ENCODE assay signal across 13 cellular contexts in genomic region chr19:38707512-38708114, GRCh38. TPM values are rescaled to one million over a fixed set of nuclear protein-coding genes. Genes with fewer than 3 reads are reported as not detected.
DNase-seq lines count a peak whose midpoint lies in the region; ATAC-seq, FAIRE-seq and TF ChIP-seq lines count a peak whose summit lies in the region.
"Had no signal": no experiment of that assay in that cellular context is flagged by ENCODE, and none has a peak within 500 bp of the region (broad histone marks: within the 10 kb centered on the region; RNA-seq: fewer than 3 reads in every experiment).

No MANE protein-coding gene starts in this region.

- H3K9me3 ChIP-seq in A549 = no peaks in the 10 kb centered on the region
- no peaks in the 10 kb centered on the region for H3K9me3 ChIP-seq in SJCRH30 (replicated peaks)

- no peak for TF ChIP-seq RAD21 in A549 (conservative IDR thresholded peaks at IDR 0.05 in 1 of 2, IDR thresholded peaks at IDR 0.05 in 1 of 2)

- H3K27me3 ChIP-seq in SJCRH30 = no peaks in the 10 kb centered on the region

- no peak overlapping the region for H3K4me3 ChIP-seq in A549
- H3K4me3 ChIP-seq in SJCRH30 = no peak overlapping the region
- H3K4me3 ChIP-seq in foreskin fibroblast (ENCODE audit: low read depth in 1 of 2, low read length in 2 of 2) = no peak overlapping the region

- peaks cover 35% of the 10 kb centered on the region for H3K4me1 Mint-ChIP-seq in osteocyte (ENCODE audit: unreplicated experiment)
- H3K4me1 Mint-ChIP-seq: B cell had no signal

- H3K4me2 ChIP-seq in A549 = no peak overlapping the region

- peak overlapping the region; percentile 54 for H3K27ac Mint-ChIP-seq in osteocyte (ENCODE audit: unreplicated experiment)
- H3K27ac Mint-ChIP-seq: activated naive CD4-positive, alpha-beta T cell treated with anti-CD3 and anti-CD28 coated beads for 36 hours; B cell had no signal

- H3K27ac ChIP-seq in A549 (peak overlapping the region in 1 of 2 experiments; percentile 50; a peak in 4 of 6 replicates), SJCRH30 (peak overlapping the region; percentile 34; the same call in 1 of the 2 replicates)

- H3K4me3 Mint-ChIP-seq in osteocyte (ENCODE audit: unreplicated experiment) = no peak overlapping the region
- H3K4me3 Mint-ChIP-seq: activated naive CD4-positive, alpha-beta T cell treated with anti-CD3 and anti-CD28 coated beads for 36 hours; B cell; neural crest cell had no signal

- POLR2A ChIA-PET in A549 (lab: Yijun Ruan, JAX) = interaction anchor here (0.7 kb wide), 1 partner anchor 60 kb away, joined by 4 read pairs; the partner anchor contains the start of gene ACTN4

- H3K36me3 ChIP-seq in SJCRH30 = peaks cover 82% of the 10 kb centered on the region

- no peak for DNase-seq in A549 (ENCODE audit: low read depth in 1 of 2, low spot score in 1 of 2)
- DNase-seq in SJCRH30 = peak; percentile 72 to 79
- peak; percentile 12 to 18 for DNase-seq in foreskin fibroblast
- no peak for DNase-seq in osteocyte (ENCODE audit: extremely low spot score, unreplicated experiment)
- no peak for DNase-seq in stimulated activated naive CD8-positive, alpha-beta T cell treated with anti-CD3 and anti-CD28 coated beads, Interleukin-15, Interleukin-2, amounts not matched to agents 100 U/mL and 50 U/mL, for 24 hours
- no peak for DNase-seq in GM12892 (ENCODE audit: insufficient read length)
- DNase-seq: activated naive CD4-positive, alpha-beta T cell treated with anti-CD3 and anti-CD28 coated beads for 36 hours; NCI-H345 had no signal

- ATAC-seq in A549 (peak in 1 of 2 experiments; percentile 4; a peak in 3 of 6 replicates), GM21360 (IDR thresholded peaks at IDR 0.05; ENCODE audit: unreplicated experiment) (no peak), GM18505 (IDR thresholded peaks at IDR 0.05; ENCODE audit: unreplicated experiment) (no peak)
- no peak for ATAC-seq in stimulated activated naive CD8-positive, alpha-beta T cell treated with anti-CD3 and anti-CD28 coated beads, Interleukin-15, Interleukin-2, amounts not matched to agents 100 U/mL and 50 U/mL, for 24 hours

- TF ChIP-seq EP300 in A549 (IDR thresholded peaks at IDR 0.05) = no peak

- TF ChIP-seq CTCF in A549 (IDR thresholded peaks at IDR 0.05) = no peak
- no peak for TF ChIP-seq CTCF in foreskin fibroblast (IDR thresholded peaks at IDR 0.05; ENCODE audit: low read depth, low read length)
- no peak for TF ChIP-seq CTCF in osteocyte (IDR thresholded peaks at IDR 0.05)

- CTCF ChIA-PET in A549 (lab: Yijun Ruan, JAX) = interaction anchor here (0.7 to 38.0 kb wide), 8 partner anchors 7 to 305 kb away, joined by 3 to 764 read pairs (median 4); partner anchors contain the start of genes FAM98C, MRPS12 and SARS2

- no peaks in the 10 kb centered on the region for H3K9me3 Mint-ChIP-seq in osteocyte (ENCODE audit: unreplicated experiment)
- H3K9me3 Mint-ChIP-seq: activated naive CD4-positive, alpha-beta T cell treated with anti-CD3 and anti-CD28 coated beads for 36 hours; neural crest cell had no signal

- WGBS in A549 (ENCODE audit: missing lambda C conversion rate) = 75% methylated on average over 10 of the region's 10 CpGs

- no peaks in the 10 kb centered on the region for H3K27me3 Mint-ChIP-seq in osteocyte (ENCODE audit: unreplicated experiment)
- H3K27me3 Mint-ChIP-seq: B cell had no signal

- TF ChIP-seq POLR2A in A549 (IDR thresholded peaks at IDR 0.05; ENCODE audit: low read length) (no peak), GM12892 (IDR thresholded peaks at IDR 0.05; ENCODE audit: low read depth, low read length) (no peak), GM18505 (IDR thresholded peaks at IDR 0.05; ENCODE audit: borderline replicate concordance, extremely low read depth, insufficient read depth, insufficient read length) (no peak)

- H3K4me1 ChIP-seq in A549 (peaks cover 83% of the 10 kb centered on the region), SJCRH30 (peaks cover 29% of the 10 kb centered on the region)

- H3K36me3 Mint-ChIP-seq in osteocyte (ENCODE audit: unreplicated experiment) = peaks cover 45% of the 10 kb centered on the region

- FAIRE-seq in A549 (lab: Jason Lieb, UNC) = peak; percentile 94
- no peak for FAIRE-seq in GM12892 (lab: Jason Lieb, UNC)
- FAIRE-seq: GM12891 had no signal

TF ChIP-seq in A549, 52 proteins besides CTCF, POLR2A, EP300 and RAD21:
- no peak for TF ChIP-seq SREBF2 (IDR thresholded peaks at IDR 0.05)
- TF ChIP-seq, protein P1, sequence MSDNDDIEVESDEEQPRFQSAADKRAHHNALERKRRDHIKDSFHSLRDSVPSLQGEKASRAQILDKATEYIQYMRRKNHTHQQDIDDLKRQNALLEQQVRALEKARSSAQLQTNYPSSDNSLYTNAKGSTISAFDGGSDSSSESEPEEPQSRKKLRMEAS (IDR thresholded peaks at IDR 0.05) = peak; percentile 12; the same call in 1 of the 2 replicates

RNA-seq across cellular contexts. Expression of gene CAPN12, which starts 36.7 kb away (rescaled TPM):
- polyA plus RNA-seq in A549 (2011; rRNA removed) (10.0 and 12.3 TPM in 2 replicates), A549 (2017; fragmentation: RNase III; extraction: RNeasy Plus Mini Kit Qiagen cat#74134 plus additional on column Dnase treatment) (8.6 to 11.7 TPM (median 11.0 TPM) in 3 replicates)
- polyA plus RNA-seq in A549 (2012; cell fraction: cytosol; rRNA removed) = 10.0 and 10.2 TPM in 2 replicates
- polyA plus RNA-seq in A549 (2012; cell fraction: nucleus; rRNA removed) = 33.2 and 34.8 TPM in 2 replicates
- 3.2 and 7.1 TPM in 2 replicates for polyA minus RNA-seq in A549 (2011; rRNA and poly(A)+ RNA removed)
- total RNA-seq in SJCRH30 (2014; rRNA removed; shearing (Covaris generic)) = not detected in 2 replicates
- not detected in 2 replicates for total RNA-seq in osteocyte
- polyA plus RNA-seq in GM12892 (2012; ENCODE audit: missing spikeins) = 5.8 TPM
- total RNA-seq: neural crest cell had no signal

Comparison
In these comparisons a context has a peak if more than half of its experiments do, and no peak if none do; other contexts are left out.
1. DNase-seq: peak in SJCRH30 (2 of 2) and foreskin fibroblast (2 of 2); none in A549 (0 of 2), osteocyte (single experiment), stimulated activated naive CD8-positive, alpha-beta T cell treated with anti-CD3 and anti-CD28 coated beads, Interleukin-15, Interleukin-2, amounts not matched to agents 100 U/mL and 50 U/mL, for 24 hours (single experiment) and GM12892 (single experiment).